1 cellular context compared by ENCODE assay signal in the genomic region with DNA sequence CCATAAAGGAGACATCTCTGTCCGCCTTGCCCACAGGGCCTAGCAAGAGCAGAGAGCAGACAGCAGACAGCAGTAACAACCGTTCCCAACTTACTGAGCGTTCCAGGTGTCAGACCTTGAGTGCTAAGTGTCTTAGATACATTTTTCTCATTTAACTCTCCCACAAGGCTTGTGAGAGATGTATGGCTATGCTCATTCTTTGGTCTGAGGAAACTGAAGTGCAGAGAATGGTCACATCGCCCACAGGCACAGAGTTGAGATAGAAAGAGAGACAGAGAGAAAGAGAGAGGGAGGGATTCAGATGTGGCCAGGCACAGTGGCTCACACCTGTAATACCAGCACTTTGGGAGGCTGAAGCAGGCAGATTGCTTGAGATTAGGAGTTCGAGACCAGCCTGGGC.
TF ChIP-seq lines count a peak whose summit lies in the region.

No MANE protein-coding gene starts in this region.

TF ChIP-seq in H1, 55 proteins besides CTCF, POLR2A, EP300 and RAD21:
- no peak for TF ChIP-seq CHD1 (IDR thresholded peaks at IDR 0.05; ENCODE audit: low read depth, low read length)
- TF ChIP-seq SP4 (IDR thresholded peaks at IDR 0.05; ENCODE audit: low read length) = no peak
- TF ChIP-seq EGR1 (IDR thresholded peaks at IDR 0.05; ENCODE audit: borderline replicate concordance, low read depth, low read length) = no peak
- no peak for TF ChIP-seq GTF2F1 (IDR thresholded peaks at IDR 0.05; ENCODE audit: borderline replicate concordance, low read depth, low read length)
- no peak for TF ChIP-seq TAF1 (IDR thresholded peaks at IDR 0.05; ENCODE audit: low read depth, low read length)
- TF ChIP-seq SRF (IDR thresholded peaks at IDR 0.05; ENCODE audit: low read depth, low read length) = no peak
- no peak for TF ChIP-seq FOSL1 (IDR thresholded peaks at IDR 0.05; ENCODE audit: insufficient read depth, low read depth, low read length)
- no peak for TF ChIP-seq GABPA (IDR thresholded peaks at IDR 0.05; ENCODE audit: borderline replicate concordance, insufficient read depth, low read length)
- TF ChIP-seq ATF2 (IDR thresholded peaks at IDR 0.05; ENCODE audit: low read length) = no peak
- TF ChIP-seq CTBP2 (IDR thresholded peaks at IDR 0.05; ENCODE audit: borderline replicate concordance, insufficient read depth, insufficient read length, low read length) = no peak
- TF ChIP-seq, protein P1, sequence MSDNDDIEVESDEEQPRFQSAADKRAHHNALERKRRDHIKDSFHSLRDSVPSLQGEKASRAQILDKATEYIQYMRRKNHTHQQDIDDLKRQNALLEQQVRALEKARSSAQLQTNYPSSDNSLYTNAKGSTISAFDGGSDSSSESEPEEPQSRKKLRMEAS (IDR thresholded peaks at IDR 0.05) = no peak
- no peak for TF ChIP-seq ASH2L (IDR thresholded peaks at IDR 0.05; ENCODE audit: low read length)
